ENCODE assay signal across 9 cellular contexts in genomic region chr12:113461666-113462065, GRCh38. TPM values are rescaled to one million over a fixed set of nuclear protein-coding genes. Genes with fewer than 3 reads are reported as not detected.
DNase-seq lines count a peak whose midpoint lies in the region; ATAC-seq and TF ChIP-seq lines count a peak whose summit lies in the region.
"Had no signal": no experiment of that assay in that cellular context is flagged by ENCODE, and none has a peak within 500 bp of the region (broad histone marks: within the 10 kb centered on the region; RNA-seq: fewer than 3 reads in every experiment).

No MANE protein-coding gene starts in this region.

- peaks cover 8 to 35% (median 30%) of the 10 kb centered on the region in 4 donors for H3K4me1 ChIP-seq in transverse colon
- H3K4me1 ChIP-seq in gastroesophageal sphincter: peaks cover 0 to 44% (median 27%) of the 10 kb centered on the region in 3 donors

- peak; percentile 60 for TF ChIP-seq CTCF in cardiac fibroblast (IDR thresholded peaks at IDR 0.05; ENCODE audit: low read depth, low read length)
- TF ChIP-seq CTCF in transverse colon (IDR thresholded peaks at IDR 0.05): peak in 3 of 5 experiments; percentile 10 to 24 (median 11)
- no peak for TF ChIP-seq CTCF in gastroesophageal sphincter (IDR thresholded peaks at IDR 0.05)

- no peak for DNase-seq in activated naive CD4-positive, alpha-beta T cell (lab: John Stamatoyannopoulos, UW)
- DNase-seq in NCI-H460 (ENCODE audit: extremely low read depth, low read depth) (peak; percentile 37), cardiac fibroblast (ENCODE audit: low read depth in 2 of 2) (peak; percentile 31 to 33), transverse colon (no peak)

- H3K27me3 ChIP-seq in transverse colon: peaks cover 97% of the 10 kb centered on the region
- peaks cover 96% of the 10 kb centered on the region for H3K27me3 ChIP-seq in gastroesophageal sphincter

- H3K4me3 ChIP-seq in cardiac fibroblast (replicated peaks in 1 of 2; ENCODE audit: low read depth in 2 of 2, low read length in 2 of 2): no peak overlapping the region
- no peak overlapping the region for H3K4me3 ChIP-seq in transverse colon
- H3K4me3 ChIP-seq in gastroesophageal sphincter: no peak overlapping the region

- no peak overlapping the region for H3K27ac Mint-ChIP-seq in activated naive CD4-positive, alpha-beta T cell treated with anti-CD3 and anti-CD28 coated beads, Interleukin-2, amount 50 U/mL, for 24 hours

- no peaks in the 10 kb centered on the region for H3K9me3 Mint-ChIP-seq in activated naive CD4-positive, alpha-beta T cell treated with anti-CD3 and anti-CD28 coated beads, Interleukin-2, amount 50 U/mL, for 24 hours

- ATAC-seq in HG03196 (IDR thresholded peaks at IDR 0.05; ENCODE audit: unreplicated experiment) (no peak), HG03457 (IDR thresholded peaks at IDR 0.05; ENCODE audit: unreplicated experiment) (no peak), gastroesophageal sphincter (no peak)

- peak overlapping the region; percentile 68 for H3K4me3 Mint-ChIP-seq in activated naive CD4-positive, alpha-beta T cell treated with anti-CD3 and anti-CD28 coated beads, Interleukin-2, amount 50 U/mL, for 24 hours

- H3K9me3 ChIP-seq in transverse colon (no peaks in the 10 kb centered on the region), gastroesophageal sphincter (no peaks in the 10 kb centered on the region)

- TF ChIP-seq POLR2A in transverse colon (IDR thresholded peaks at IDR 0.05) (no peak), gastroesophageal sphincter (IDR thresholded peaks at IDR 0.05) (no peak)

- WGBS in transverse colon (ENCODE audit: low coverage in 1 of 2), 2 donors: 37 to 44% methylated on average over 5 of the region's 5 CpGs
- 12 to 29% methylated on average over 3 to 5 of the region's 5 CpGs for WGBS in gastroesophageal sphincter (ENCODE audit: low coverage in 1 of 2), 2 donors

- H3K36me3 ChIP-seq in transverse colon (no peaks in the 10 kb centered on the region), gastroesophageal sphincter (no peaks in the 10 kb centered on the region)

- H3K36me3 Mint-ChIP-seq in activated naive CD4-positive, alpha-beta T cell treated with anti-CD3 and anti-CD28 coated beads, Interleukin-2, amount 50 U/mL, for 24 hours: no peaks in the 10 kb centered on the region

- H3K27ac ChIP-seq in transverse colon: no peak overlapping the region
- no peak overlapping the region for H3K27ac ChIP-seq in gastroesophageal sphincter

- in situ Hi-C loops in transverse colon (cut with MboI; ENCODE audit: low pct_ligation_motif_present in 1 of 4, low pct_unique_long_range_greater_than_20kb in 1 of 4, low sequenced_read_pairs in 3 of 4): loop anchor here in 2 of 4 donors (25.0 kb wide), 1 partner anchor 451 kb away; no protein-coding TSS in a partner anchor

- peaks cover 30% of the 10 kb centered on the region for H3K4me1 Mint-ChIP-seq in activated naive CD4-positive, alpha-beta T cell treated with anti-CD3 and anti-CD28 coated beads, Interleukin-2, amount 50 U/mL, for 24 hours

- TF ChIP-seq EP300 in transverse colon (IDR thresholded peaks at IDR 0.05; ENCODE audit: low read depth): no peak
- no peak for TF ChIP-seq EP300 in gastroesophageal sphincter (IDR thresholded peaks at IDR 0.05)

- intact Hi-C loops in transverse colon (cut with DNase I; ENCODE audit: low total_unique reads): loop anchor here (10.0 kb wide), 1 partner anchor 453 kb away; no protein-coding TSS in a partner anchor

- peaks cover 41% of the 10 kb centered on the region for H3K27me3 Mint-ChIP-seq in activated naive CD4-positive, alpha-beta T cell treated with anti-CD3 and anti-CD28 coated beads, Interleukin-2, amount 50 U/mL, for 24 hours

RNA-seq across cellular contexts. Expression of gene LHX5, which starts 10.0 kb away (rescaled TPM):
- total RNA-seq in NCI-H460 (2014; rRNA removed; shearing (Covaris generic)): 0.22 and 0.40 TPM in 2 replicates
- not detected in 2 replicates for polyA plus RNA-seq in NCI-H460 (2014; cell fraction: nucleus; rRNA removed)
- total RNA-seq in transverse colon (not detected), gastroesophageal sphincter (not detected)
- total RNA-seq: mononuclear cell had no signal

RNA-seq across cellular contexts. Expression of gene SDSL, which starts 39.5 kb away (rescaled TPM):
- 1.8 and 2.5 TPM in 2 replicates for total RNA-seq in NCI-H460 (2014; rRNA removed; shearing (Covaris generic))
- polyA plus RNA-seq in NCI-H460 (2014; cell fraction: nucleus; rRNA removed): 3.0 and 6.0 TPM in 2 replicates
- 10 to 100 TPM in 3 of 4 donors, 1 to 10 TPM in 1; 7.4 to 16.8 (median 13.1) TPM for total RNA-seq in transverse colon
- total RNA-seq in gastroesophageal sphincter: 1 to 10 TPM; 1.1 to 7.5 (median 2.6) TPM

RNA-seq across cellular contexts. Expression of gene SDS, which starts 58.0 kb away (rescaled TPM):
- 0.30 TPM in 1 of 2 replicates, not detected in the other for total RNA-seq in NCI-H460 (2014; rRNA removed; shearing (Covaris generic))
- polyA plus RNA-seq in NCI-H460 (2014; cell fraction: nucleus; rRNA removed): not detected in 2 replicates
- total RNA-seq in transverse colon: 1 to 10 TPM in 3 of 4 donors, not detected in 1; 1.2 to 7.1 (median 5.7) TPM
- 1 to 10 TPM in 1 of 4 donors, under 1 TPM in 1, not detected in 2; 0.39 to 5.5 TPM for total RNA-seq in gastroesophageal sphincter

Comparison
In these comparisons a context has a peak if more than half of its experiments do, and no peak if none do; other contexts are left out.
1. DNase-seq: peak in NCI-H460 (single experiment) and cardiac fibroblast (2 of 2); none in activated naive CD4-positive, alpha-beta T cell (0 of 4) and transverse colon (single experiment).
2. CTCF ChIP-seq: peak in cardiac fibroblast (single experiment) and transverse colon (3 of 5); none in gastroesophageal sphincter (0 of 4).